25 cellular contexts compared by ENCODE assay signal in the genomic region with DNA sequence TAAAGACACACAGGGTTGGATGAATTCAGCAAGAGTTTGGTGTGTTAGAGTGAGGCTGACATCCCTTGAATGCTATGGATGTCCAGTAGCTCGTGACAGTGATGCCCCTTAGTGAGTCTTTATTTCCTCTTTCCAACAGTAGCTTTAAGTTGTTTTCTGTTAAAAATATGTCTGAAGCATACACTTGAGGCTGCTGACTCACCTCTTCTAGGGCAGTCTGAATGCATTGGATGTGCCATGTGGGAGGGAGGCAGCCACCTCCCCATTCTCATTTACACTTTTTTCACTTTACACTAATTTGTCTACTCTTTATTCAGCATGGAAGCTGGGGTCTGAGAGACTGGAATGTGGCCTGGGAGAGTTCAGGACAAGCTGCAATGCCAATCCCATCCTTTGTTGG. TPM values are rescaled to one million over a fixed set of nuclear protein-coding genes. Genes with fewer than 3 reads are reported as not detected.
DNase-seq lines count a peak whose midpoint lies in the region; FAIRE-seq and TF ChIP-seq lines count a peak whose summit lies in the region.
"Had no signal": no experiment of that assay in that cellular context is flagged by ENCODE, and none has a peak within 500 bp of the region (broad histone marks: within the 10 kb centered on the region; RNA-seq: fewer than 3 reads in every experiment).

No MANE protein-coding gene starts in this region.

- H2AFZ ChIP-seq in astrocyte (ENCODE audit: low read depth, low read length) (no peak overlapping the region), mesenchymal stem cell (ENCODE audit: low read depth, low read length) (no peak overlapping the region)

- H3K27ac ChIP-seq in astrocyte (ENCODE audit: low read depth, low read length) (no peak overlapping the region), mesenchymal stem cell (ENCODE audit: low read length, poor library complexity, severe bottlenecking) (no peak overlapping the region)
- H3K27ac ChIP-seq: adrenal gland, breast epithelium, C4-2B, colonic mucosa, HL-60, lower lobe of right lung had no signal

- H3K4me3 Mint-ChIP-seq in astrocyte (ENCODE audit: unreplicated experiment): no peak overlapping the region
- H3K4me3 Mint-ChIP-seq: activated CD4-positive, alpha-beta T cell treated with anti-CD3 and anti-CD28 coated beads for 36 hours; H9 had no signal

- WGBS in mesenchymal stem cell: no CpG with 5 or more reads among the region's 1 CpG

- H3K27me3 Mint-ChIP-seq in astrocyte (ENCODE audit: low read depth, unreplicated experiment): no peaks in the 10 kb centered on the region

- H3K23ac ChIP-seq in mesenchymal stem cell (ENCODE audit: low read length in 2 of 2): no peak overlapping the region

- no peak overlapping the region for H2AK5ac ChIP-seq in mesenchymal stem cell (ENCODE audit: low read length, severe bottlenecking)

- no peak overlapping the region for H3K18ac ChIP-seq in mesenchymal stem cell (ENCODE audit: low read depth in 1 of 2, low read length in 2 of 2)

- DNase-seq in EL: peak; percentile 21
- DNase-seq in NB4 (ENCODE audit: low read depth): peak; percentile 8
- peak; percentile 54 for DNase-seq in astrocyte (ENCODE audit: low read depth)
- peak; percentile 49 for DNase-seq in mesenchymal stem cell
- no peak for DNase-seq in DMS114 treated with DMSO at 0.1 percent for 48 hours (lab: John Stamatoyannopoulos, UW; ENCODE audit: unreplicated experiment)
- DNase-seq in NCI-H1694 (lab: John Stamatoyannopoulos, UW): no peak
- DNase-seq in cerebellar cortex (ENCODE audit: low spot score): no peak
- DNase-seq: activated CD4-positive, alpha-beta T cell treated with anti-CD3 and anti-CD28 coated beads for 36 hours; activated CD8-positive, alpha-beta memory T cell treated with anti-CD3 and anti-CD28 coated beads for 24 hours; activated T-cell treated with anti-CD3 and anti-CD28 coated beads, Interleukin-2, amount 50 U/mL, for 1 hour; adrenal gland; colonic mucosa; GF-D8; H9; lower lobe of right lung; NCI-H1417; NCI-H2107; NCI-H510A treated with DMSO at 0.1 percent for 48 hours; RPMI8226; stimulated activated CD4-positive, alpha-beta T cell treated with anti-CD3 and anti-CD28 coated beads, Interleukin-4, amount 100 ng/mL, for 4 hours; stimulated activated naive CD4-positive, alpha-beta T cell treated with Interleukin-2 at 50 U/mL for 16 hours had no signal

- TF ChIP-seq CTCF in NB4 (IDR thresholded peaks at IDR 0.05; ENCODE audit: low read depth, low read length) (no peak), astrocyte (IDR thresholded peaks at IDR 0.05; ENCODE audit: insufficient read depth, low read depth, low read length) (no peak)

- H3K4me3 ChIP-seq in NB4 (ENCODE audit: low read depth, low read length) (no peak overlapping the region), astrocyte (ENCODE audit: insufficient read depth, low read depth, low read length) (no peak overlapping the region), mesenchymal stem cell (ENCODE audit: insufficient read depth in 1 of 2, low read depth in 1 of 2, low read length in 2 of 2) (no peak overlapping the region)
- H3K4me3 ChIP-seq: adrenal gland, breast epithelium, colonic mucosa, lower lobe of right lung had no signal

- H2BK5ac ChIP-seq in mesenchymal stem cell (ENCODE audit: low read depth, low read length, poor library complexity, severe bottlenecking): no peak overlapping the region

- peaks cover 5% of the 10 kb centered on the region for H3K9me3 Mint-ChIP-seq in astrocyte (ENCODE audit: unreplicated experiment)

- no peak for TF ChIP-seq POLR2A in NB4 (IDR thresholded peaks at IDR 0.05; ENCODE audit: extremely low read depth, insufficient read length)

- H4K91ac ChIP-seq in mesenchymal stem cell (ENCODE audit: low read length): no peak overlapping the region

- no peaks in the 10 kb centered on the region for H3K9me3 ChIP-seq in astrocyte (ENCODE audit: insufficient read depth, low read depth, low read length)
- no peaks in the 10 kb centered on the region for H3K9me3 ChIP-seq in mesenchymal stem cell (ENCODE audit: control insufficient read depth, low read length)
- H3K9me3 ChIP-seq: colonic mucosa, lower lobe of right lung had no signal

- H3K9ac ChIP-seq in astrocyte (ENCODE audit: low read length) (no peak overlapping the region), mesenchymal stem cell (ENCODE audit: low read length) (no peak overlapping the region)

- H3K27ac Mint-ChIP-seq in astrocyte (ENCODE audit: unreplicated experiment): no peak overlapping the region
- H3K27ac Mint-ChIP-seq: activated CD4-positive, alpha-beta T cell treated with anti-CD3 and anti-CD28 coated beads for 36 hours; H9 had no signal

- no peaks in the 10 kb centered on the region for H4K20me1 ChIP-seq in astrocyte (ENCODE audit: insufficient read depth, low read length)

- no peak overlapping the region for H2BK120ac ChIP-seq in mesenchymal stem cell (ENCODE audit: low read depth, low read length)

- H3K14ac ChIP-seq in mesenchymal stem cell (ENCODE audit: low read length in 2 of 2): no peak overlapping the region

- peak overlapping the region; percentile 11 for H3K4me2 ChIP-seq in astrocyte (ENCODE audit: low read length)
- H3K4me2 ChIP-seq in mesenchymal stem cell (ENCODE audit: low read length, poor library complexity, severe bottlenecking): no peak overlapping the region

- H3K79me2 ChIP-seq in astrocyte (ENCODE audit: insufficient read depth, low read length): no peaks in the 10 kb centered on the region

- H3K27me3 ChIP-seq in astrocyte (ENCODE audit: insufficient read depth, low read length) (no peaks in the 10 kb centered on the region), mesenchymal stem cell (ENCODE audit: control insufficient read depth in 1 of 2, insufficient read depth in 1 of 2, low read length in 2 of 2) (peaks cover 0 to 19% of the 10 kb centered on the region in 2 experiments)
- H3K27me3 ChIP-seq: adrenal gland, breast epithelium, colonic mucosa had no signal

- H3K4me1 ChIP-seq in astrocyte (ENCODE audit: insufficient read depth, low read length): peaks cover 12% of the 10 kb centered on the region
- H3K4me1 ChIP-seq in mesenchymal stem cell (ENCODE audit: control insufficient read depth, insufficient read depth, low read depth, low read length): no peaks in the 10 kb centered on the region
- H3K4me1 ChIP-seq: breast epithelium, colonic mucosa, lower lobe of right lung had no signal

- no peaks in the 10 kb centered on the region for H3K36me3 Mint-ChIP-seq in astrocyte (ENCODE audit: low read depth, unreplicated experiment)

- H2BK12ac ChIP-seq in mesenchymal stem cell (ENCODE audit: low read length in 2 of 2): peak overlapping the region in 1 of 2 experiments; percentile 25

- H3K4ac ChIP-seq in mesenchymal stem cell (ENCODE audit: low read depth in 1 of 2, low read length in 2 of 2): no peak overlapping the region

- no peaks in the 10 kb centered on the region for H3K79me1 ChIP-seq in mesenchymal stem cell (replicated peaks; ENCODE audit: low read length, poor library complexity, severe bottlenecking)

- peaks cover 20% of the 10 kb centered on the region for H3K4me1 Mint-ChIP-seq in astrocyte (ENCODE audit: low read depth, unreplicated experiment)
- H3K4me1 Mint-ChIP-seq: activated CD4-positive, alpha-beta T cell treated with anti-CD3 and anti-CD28 coated beads for 36 hours had no signal

- H4K8ac ChIP-seq in mesenchymal stem cell (ENCODE audit: low read length): no peak overlapping the region

- H2BK15ac ChIP-seq in mesenchymal stem cell (ENCODE audit: low read depth, poor library complexity, severe bottlenecking): no peak overlapping the region

- H3K36me3 ChIP-seq in astrocyte (ENCODE audit: insufficient read depth, low read length) (no peaks in the 10 kb centered on the region), mesenchymal stem cell (ENCODE audit: control insufficient read depth in 1 of 2, insufficient read depth in 2 of 2, low read depth in 1 of 2, low read length in 2 of 2) (no peaks in the 10 kb centered on the region)
- H3K36me3 ChIP-seq: adrenal gland, breast epithelium, colonic mucosa, lower lobe of right lung had no signal

- no peak for FAIRE-seq in astrocyte (lab: Jason Lieb, UNC)

RNA-seq across cellular contexts. Expression of gene NOS1AP, which starts 17.6 kb away (rescaled TPM):
- total RNA-seq in astrocyte: 0.94 and 1.2 TPM in 2 replicates
- polyA plus RNA-seq in mesenchymal stem cell (2013, experiment 1 of 2): 0.50 TPM
- 0.63 TPM for polyA plus RNA-seq in mesenchymal stem cell (2013, experiment 2 of 2)
- total RNA-seq: T-helper 1 cell treated with Interleukin-12 subunit alpha and Interleukin-12 subunit beta and Interleukin-4 antibody, amounts not matched to agents 30 ng/mL and 1 ng/mL, for 36 hours had no signal

Comparison
In these comparisons a context has a peak if more than half of its experiments do, and no peak if none do; other contexts are left out.
1. DNase-seq: peak in EL (single experiment), NB4 (single experiment), astrocyte (single experiment) and mesenchymal stem cell (single experiment); none in DMS114 treated with DMSO at 0.1 percent for 48 hours (single experiment), NCI-H1694 (single experiment) and cerebellar cortex (single experiment).